ENCODE assay signal across 8 cellular contexts in genomic region chr1:25642710-25643109, GRCh38. TPM values are rescaled to one million over a fixed set of nuclear protein-coding genes. Genes with fewer than 3 reads are reported as not detected.
DNase-seq lines count a peak whose midpoint lies in the region; ATAC-seq and TF ChIP-seq lines count a peak whose summit lies in the region.

No MANE protein-coding gene starts in this region.

- no TSS peak for BruUV-seq in Caco-2 (replicated peaks; lab: Mats Ljungman, UMichigan)

- H3K4ac ChIP-seq in neuronal stem cell (ENCODE audit: low read length) = no peak overlapping the region

- no peaks in the 10 kb centered on the region for H3K27me3 ChIP-seq in CD4-positive, alpha-beta T cell (ENCODE audit: control insufficient read depth, insufficient read depth, low read length)
- H3K27me3 ChIP-seq in esophagus muscularis mucosa (no peaks in the 10 kb centered on the region), neuronal stem cell (ENCODE audit: control insufficient read depth in 3 of 3, insufficient read depth in 3 of 3, low read depth in 1 of 3, low read length in 3 of 3) (no peaks in the 10 kb centered on the region), Caco-2 (replicated peaks; ENCODE audit: control insufficient read depth, insufficient read depth, low read length) (no peaks in the 10 kb centered on the region)

- peaks cover 0 to 17% (median 6%) of the 10 kb centered on the region in 4 donors for H3K36me3 ChIP-seq in esophagus muscularis mucosa
- peaks cover 0 to 7% of the 10 kb centered on the region in 2 donors for H3K36me3 ChIP-seq in neuronal stem cell (replicated peaks in 1 of 2; ENCODE audit: control insufficient read depth in 2 of 2, insufficient read depth in 2 of 2, low read length in 2 of 2)
- H3K36me3 ChIP-seq in Caco-2 (ENCODE audit: control insufficient read depth, insufficient read depth, low read length) = no peaks in the 10 kb centered on the region

- H3K4me1 ChIP-seq in esophagus muscularis mucosa (peaks cover 18 to 26% (median 24%) of the 10 kb centered on the region in 4 donors), neuronal stem cell (ENCODE audit: control insufficient read depth in 2 of 2, insufficient read depth in 1 of 2, low read depth in 1 of 2, low read length in 2 of 2) (peaks cover 5 to 15% of the 10 kb centered on the region in 2 donors), Caco-2 (no peaks in the 10 kb centered on the region)

- H3K36me3 Mint-ChIP-seq in CD4-positive, alpha-beta T cell (ENCODE audit: low read depth) = peaks cover 71% of the 10 kb centered on the region
- peaks cover 66% of the 10 kb centered on the region for H3K36me3 Mint-ChIP-seq in activated CD8-positive, alpha-beta T cell treated with anti-CD3 and anti-CD28 coated beads, Interleukin-2, amount 10 ng/mL, durations not matched to agents 7 days and 5 days (ENCODE audit: low read depth)
- H3K36me3 Mint-ChIP-seq in Caco-2 (ENCODE audit: insufficient read depth, unreplicated experiment) = no peaks in the 10 kb centered on the region

- TF ChIP-seq POLR2A in esophagus muscularis mucosa (IDR thresholded peaks at IDR 0.05; ENCODE audit: low read depth) = no peak

- H2BK5ac ChIP-seq in neuronal stem cell (ENCODE audit: low read length) = no peak overlapping the region

- H3K4me3 Mint-ChIP-seq in CD4-positive, alpha-beta T cell = peak overlapping the region; percentile 82
- peak overlapping the region; percentile 56 for H3K4me3 Mint-ChIP-seq in activated CD8-positive, alpha-beta T cell treated with anti-CD3 and anti-CD28 coated beads, Interleukin-2, amount 10 ng/mL, durations not matched to agents 7 days and 5 days
- no peak overlapping the region for H3K4me3 Mint-ChIP-seq in Caco-2 (ENCODE audit: unreplicated experiment)

- H3K9me3 Mint-ChIP-seq in CD4-positive, alpha-beta T cell = peaks cover 9% of the 10 kb centered on the region
- peaks cover 23% of the 10 kb centered on the region for H3K9me3 Mint-ChIP-seq in activated CD8-positive, alpha-beta T cell treated with anti-CD3 and anti-CD28 coated beads, Interleukin-2, amount 10 ng/mL, durations not matched to agents 7 days and 5 days (ENCODE audit: insufficient read depth)
- H3K9me3 Mint-ChIP-seq in Caco-2 (ENCODE audit: unreplicated experiment) = peaks cover 18% of the 10 kb centered on the region

- no peak for TF ChIP-seq CTCF in CD4-positive, alpha-beta T cell (IDR thresholded peaks at IDR 0.05)
- TF ChIP-seq CTCF in esophagus muscularis mucosa (IDR thresholded peaks at IDR 0.05) (no peak), Caco-2 (IDR thresholded peaks at IDR 0.05; ENCODE audit: insufficient read depth in 1 of 2, low read depth in 1 of 2, low read length in 1 of 2, severe bottlenecking in 1 of 2, unreplicated experiment in 1 of 2) (no peak)

- no peak for TF ChIP-seq EP300 in esophagus muscularis mucosa (IDR thresholded peaks at IDR 0.05)

- peak overlapping the region; percentile 72 for H3K27ac ChIP-seq in CD4-positive, alpha-beta T cell (ENCODE audit: low read depth, low read length)
- peak overlapping the region in 1 of 4 donors; percentile 17 for H3K27ac ChIP-seq in esophagus muscularis mucosa (replicated peaks in 1 of 4)
- H3K27ac ChIP-seq in neuronal stem cell (replicated peaks; ENCODE audit: low read length) = no peak overlapping the region

- H3K9me3 ChIP-seq in CD4-positive, alpha-beta T cell (ENCODE audit: control insufficient read depth, low read length) = peaks cover 4% of the 10 kb centered on the region
- no peaks in the 10 kb centered on the region for H3K9me3 ChIP-seq in esophagus muscularis mucosa
- peaks cover 0 to 11% of the 10 kb centered on the region in 2 donors for H3K9me3 ChIP-seq in neuronal stem cell (replicated peaks in 1 of 2; ENCODE audit: control insufficient read depth in 2 of 2, insufficient read depth in 1 of 2, low read depth in 1 of 2, low read length in 2 of 2)
- no peaks in the 10 kb centered on the region for H3K9me3 ChIP-seq in Caco-2

- H2BK12ac ChIP-seq in neuronal stem cell (ENCODE audit: low read length) = no peak overlapping the region

- no peak overlapping the region for H2AFZ ChIP-seq in neuronal stem cell (ENCODE audit: low read length)

- no peak overlapping the region for H3K4me3 ChIP-seq in esophagus muscularis mucosa
- H3K4me3 ChIP-seq in neuronal stem cell (ENCODE audit: low read length in 2 of 2) = no peak overlapping the region
- H3K4me3 ChIP-seq in Caco-2 (ENCODE audit: low read depth, low read length) = no peak overlapping the region

- no peak overlapping the region for H3K14ac ChIP-seq in neuronal stem cell (ENCODE audit: low read length)

- no peak overlapping the region for H4K91ac ChIP-seq in neuronal stem cell (ENCODE audit: low read depth, low read length, poor library complexity)

- H3K27ac Mint-ChIP-seq in CD4-positive, alpha-beta T cell = peak overlapping the region; percentile 89
- peak overlapping the region; percentile 85 for H3K27ac Mint-ChIP-seq in activated CD8-positive, alpha-beta T cell treated with anti-CD3 and anti-CD28 coated beads, Interleukin-2, amount 10 ng/mL, durations not matched to agents 7 days and 5 days
- no peak overlapping the region for H3K27ac Mint-ChIP-seq in Caco-2 (ENCODE audit: unreplicated experiment)

- no peaks in the 10 kb centered on the region for H3K27me3 Mint-ChIP-seq in CD4-positive, alpha-beta T cell
- peaks cover 37% of the 10 kb centered on the region for H3K27me3 Mint-ChIP-seq in activated CD8-positive, alpha-beta T cell treated with anti-CD3 and anti-CD28 coated beads, Interleukin-2, amount 10 ng/mL, durations not matched to agents 7 days and 5 days (ENCODE audit: low read depth)
- H3K27me3 Mint-ChIP-seq in Caco-2 (ENCODE audit: insufficient read depth, unreplicated experiment) = no peaks in the 10 kb centered on the region

- H2AK5ac ChIP-seq in neuronal stem cell (ENCODE audit: low read depth, low read length) = no peak overlapping the region

- no peak overlapping the region for H3K18ac ChIP-seq in neuronal stem cell (ENCODE audit: low read length)

- H3K79me1 ChIP-seq in neuronal stem cell (ENCODE audit: low read depth, low read length) = no peaks in the 10 kb centered on the region

- intact Hi-C loops in CD4-positive, alpha-beta T cell (cut with DNase I, micrococcal nuclease) = loop anchor here (1.0 kb wide), 3 partner anchors 10 to 33 kb away; no protein-coding TSS in a partner anchor
- intact Hi-C loops in esophagus muscularis mucosa (cut with DNase I) = no loop called here
- intact Hi-C loops in Caco-2 (cut with micrococcal nuclease; ENCODE audit: unreplicated experiment) = no loop called here

- H2BK15ac ChIP-seq in neuronal stem cell (ENCODE audit: low read length) = no peak overlapping the region

- H3K4me2 ChIP-seq in neuronal stem cell (ENCODE audit: insufficient read depth, low read length, poor library complexity, severe bottlenecking) = no peak overlapping the region

- no peak overlapping the region for H3K9ac ChIP-seq in neuronal stem cell (ENCODE audit: low read depth, low read length, poor library complexity)

- no peak overlapping the region for H2BK120ac ChIP-seq in neuronal stem cell (ENCODE audit: low read depth, low read length)

- CTCF ChIA-PET in CD4-positive, alpha-beta T cell (lab: Charles Lee) = interaction anchor here (0.7 to 4.3 kb wide), 7 partner anchors 11 to 153 kb away, joined by 3 to 28 read pairs (median 3); partner anchors contain the start of gene MAN1C1
- CTCF ChIA-PET in activated CD8-positive, alpha-beta T cell treated with anti-CD3 and anti-CD28 coated beads, Interleukin-2, amount 10 ng/mL, durations not matched to agents 7 days and 5 days (lab: Charles Lee) = interaction anchor here (0.7 to 5.7 kb wide), 12 partner anchors 11 to 155 kb away, joined by 3 to 63 read pairs (median 4); partner anchors contain the start of gene MAN1C1
- CTCF ChIA-PET in Caco-2 (lab: Charles Lee) = no interaction called here

- no peak overlapping the region for H3K23ac ChIP-seq in neuronal stem cell (ENCODE audit: low read depth, low read length, poor library complexity)

- H3K4me1 Mint-ChIP-seq in CD4-positive, alpha-beta T cell (ENCODE audit: low read depth) = peaks cover 90% of the 10 kb centered on the region
- H3K4me1 Mint-ChIP-seq in activated CD8-positive, alpha-beta T cell treated with anti-CD3 and anti-CD28 coated beads, Interleukin-2, amount 10 ng/mL, durations not matched to agents 7 days and 5 days (ENCODE audit: low read depth) = peaks cover 60% of the 10 kb centered on the region
- no peaks in the 10 kb centered on the region for H3K4me1 Mint-ChIP-seq in Caco-2 (ENCODE audit: low read depth, unreplicated experiment)

- POLR2A ChIA-PET in CD4-positive, alpha-beta T cell (lab: Charles Lee) = interaction anchor here (0.9 to 5.9 kb wide), 20 partner anchors 8 to 202 kb away, joined by 3 to 59 read pairs (median 6); partner anchors contain the start of genes MAN1C1 and MTFR1L
- POLR2A ChIA-PET in activated CD8-positive, alpha-beta T cell treated with anti-CD3 and anti-CD28 coated beads, Interleukin-2, amount 10 ng/mL, durations not matched to agents 7 days and 5 days (lab: Charles Lee) = interaction anchor here (1.0 to 1.4 kb wide), 3 partner anchors 19 to 34 kb away, joined by 3 to 4 read pairs (median 3); no protein-coding TSS in a partner anchor
- POLR2A ChIA-PET in Caco-2 (lab: Charles Lee) = no interaction called here

- peak; percentile 55 to 79 (median 64) for DNase-seq in CD4-positive, alpha-beta T cell
- peak; percentile 91 for DNase-seq in activated CD8-positive, alpha-beta T cell treated with anti-CD3 and anti-CD28 coated beads, Interleukin-2, amount 10 ng/mL, durations not matched to agents 7 days and 5 days
- DNase-seq in esophagus muscularis mucosa (ENCODE audit: extremely low spot score) = peak; percentile 88
- peak in 2 of 3 donors; percentile 48 to 58 for DNase-seq in stimulated activated CD4-positive, alpha-beta T cell treated with anti-CD3 and anti-CD28 coated beads, TNF-alpha, amount 100 ng/mL, for 48 hours (ENCODE audit: low read depth in 3 of 3)
- DNase-seq in HPDE6-E6E7 (ENCODE audit: extremely low spot score) = no peak
- DNase-seq in neuronal stem cell (ENCODE audit: low spot score) = no peak
- no peak for DNase-seq in Caco-2

- no peak overlapping the region for H4K8ac ChIP-seq in neuronal stem cell (ENCODE audit: low read depth, low read length)

- WGBS in esophagus muscularis mucosa = 64% methylated on average over 7 of the region's 7 CpGs
- no CpG with 5 or more reads among the region's 7 CpGs for WGBS in neuronal stem cell (ENCODE audit: extremely low coverage in 2 of 2, insufficient read length in 2 of 2, insufficient replicate concordance in 1 of 2), 2 donors

- peak; percentile 89 for ATAC-seq in CD4-positive, alpha-beta T cell (ENCODE audit: poor library complexity)
- peak; percentile 89 for ATAC-seq in HG03354 (IDR thresholded peaks at IDR 0.05; ENCODE audit: poor library complexity, severe bottlenecking, unreplicated experiment)
- peak; percentile 92 for ATAC-seq in activated CD8-positive, alpha-beta T cell treated with anti-CD3 and anti-CD28 coated beads, Interleukin-2, amount 10 ng/mL, durations not matched to agents 7 days and 5 days

RNA-seq across cellular contexts. Expression of gene MAN1C1, which starts 26.1 kb away (rescaled TPM):
- total RNA-seq in CD4-positive, alpha-beta T cell = 10 to 100 TPM; 44.4 to 46.9 TPM
- total RNA-seq in activated CD8-positive, alpha-beta T cell treated with anti-CD3 and anti-CD28 coated beads, Interleukin-2, amount 10 ng/mL, durations not matched to agents 7 days and 5 days = 10 to 100 TPM; 16.8 to 17.9 TPM
- total RNA-seq in esophagus muscularis mucosa (10 to 100 TPM; 20.2 to 22.8 (median 20.7) TPM), Caco-2 (2022) (2.7 and 3.5 TPM in 2 replicates)
- polyA plus RNA-seq in neuronal stem cell (2013, experiment 1 of 2) = 7.3 TPM
- 7.1 TPM for polyA plus RNA-seq in neuronal stem cell (2013, experiment 2 of 2)

Comparison
In these comparisons a context has a peak if more than half of its experiments do, and no peak if none do; other contexts are left out.
1. DNase-seq: peak in CD4-positive, alpha-beta T cell (10 of 10), activated CD8-positive, alpha-beta T cell treated with anti-CD3 and anti-CD28 coated beads, Interleukin-2, amount 10 ng/mL, durations not matched to agents 7 days and 5 days (single experiment), esophagus muscularis mucosa (single experiment) and stimulated activated CD4-positive, alpha-beta T cell treated with anti-CD3 and anti-CD28 coated beads, TNF-alpha, amount 100 ng/mL, for 48 hours (2 of 3); none in HPDE6-E6E7 (single experiment), neuronal stem cell (single experiment) and Caco-2 (0 of 2).
2. intact Hi-C loops: an anchor here in CD4-positive, alpha-beta T cell (1.0 kb wide); none called in esophagus muscularis mucosa and Caco-2.
3. Peak in every context shown above with its lines, with median percentiles within 50 percentile points of each other: ATAC-seq.